In genomic region chr21:44024895-44025353, GRCh38 we compare ENCODE assay signal across 8 cellular contexts. TPM values are rescaled to one million over a fixed set of nuclear protein-coding genes. Genes with fewer than 3 reads are reported as not detected.
DNase-seq lines count a peak whose midpoint lies in the region; ATAC-seq lines count a peak whose summit lies in the region.

No MANE protein-coding gene starts in this region.

- no peak for ATAC-seq in T-helper 17 cell
- no peak for ATAC-seq in GM18861 (IDR thresholded peaks at IDR 0.05; ENCODE audit: unreplicated experiment)
- no peak for ATAC-seq in HG02870 (IDR thresholded peaks at IDR 0.05; ENCODE audit: unreplicated experiment)

- H3K27ac Mint-ChIP-seq in T-helper 17 cell, result peak overlapping the region; percentile 89

- DNase-seq in ELR (ENCODE audit: low read depth) (peak; percentile 13), T-helper 17 cell (no peak), fibroblast of gingiva (ENCODE audit: low read depth) (peak; percentile 66), nucleus accumbens (lab: John Stamatoyannopoulos, UW) (peak in 37 of 56 donors; percentile 9 to 70 (median 34)), cerebellar cortex (ENCODE audit: low spot score) (no peak)
- DNase-seq in stimulated activated CD4-positive, alpha-beta T cell treated with anti-CD3 and anti-CD28 coated beads, Interleukin-4, amount 100 ng/mL, for 1 hour, result no peak

- H3K4me3 Mint-ChIP-seq in T-helper 17 cell, result peak overlapping the region; percentile 71

- H3K27me3 Mint-ChIP-seq in T-helper 17 cell, result no peaks in the 10 kb centered on the region

- H3K4me1 Mint-ChIP-seq in T-helper 17 cell, result peaks cover 66% of the 10 kb centered on the region

- peaks cover 4% of the 10 kb centered on the region for H3K9me3 ChIP-seq in T-helper 17 cell (ENCODE audit: control insufficient read depth, low read length, poor library complexity, severe bottlenecking)

- no peaks in the 10 kb centered on the region for H3K36me3 Mint-ChIP-seq in T-helper 17 cell (ENCODE audit: low read depth)

RNA-seq across cellular contexts. Expression of gene TRAPPC10, which starts 12.8 kb away (rescaled TPM):
- 100 to 1,000 TPM; 107 to 122 TPM for total RNA-seq in T-helper 17 cell

Comparison
In these comparisons a context has a peak if more than half of its experiments do, and no peak if none do; other contexts are left out.
1. DNase-seq: peak in ELR (single experiment), fibroblast of gingiva (single experiment) and nucleus accumbens (37 of 56); none in T-helper 17 cell (0 of 3), cerebellar cortex (single experiment) and stimulated activated CD4-positive, alpha-beta T cell treated with anti-CD3 and anti-CD28 coated beads, Interleukin-4, amount 100 ng/mL, for 1 hour (single experiment).